Comparison of ENCODE assay signal across 23 cellular contexts in the genomic region with DNA sequence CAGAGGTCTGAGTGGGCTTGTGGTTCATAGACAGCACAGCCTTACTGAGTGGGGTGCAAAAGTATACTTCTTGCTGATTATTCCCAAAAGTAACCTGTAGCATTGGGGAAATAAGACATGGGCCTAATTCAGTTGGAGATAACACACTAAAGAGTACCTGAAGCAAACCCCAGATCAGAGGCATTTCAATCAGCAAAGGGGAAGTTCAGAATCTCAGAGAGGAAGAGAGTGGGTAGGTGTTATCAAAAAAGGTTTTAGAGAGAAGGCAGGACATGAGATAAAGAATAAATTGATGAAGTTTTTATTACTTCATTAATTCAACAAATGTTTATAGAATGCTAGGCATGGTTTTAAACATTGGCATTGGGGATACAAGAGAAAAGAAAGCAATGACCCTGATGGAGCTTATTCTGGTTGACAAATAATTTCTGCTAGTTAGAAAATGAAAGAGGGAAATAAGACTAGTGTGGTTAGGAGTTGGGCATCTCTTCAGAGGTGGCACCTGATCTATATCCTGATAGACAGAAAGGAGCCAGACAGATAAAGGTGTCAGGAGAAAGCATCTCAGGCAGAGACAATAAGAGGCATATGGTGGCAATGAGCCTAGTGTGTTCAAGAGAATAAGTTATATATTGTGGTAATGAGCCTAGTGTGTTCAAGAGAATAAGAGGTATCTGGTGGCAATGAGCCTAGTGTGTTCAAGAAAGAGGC.
"Had no signal": no experiment of that assay in that cellular context is flagged by ENCODE, and none has a peak within 500 bp of the region (broad histone marks: within the 10 kb centered on the region; RNA-seq: fewer than 3 reads in every experiment).

No MANE protein-coding gene starts in this region.

- H3K9me3 Mint-ChIP-seq: activated CD4-positive, alpha-beta memory T cell treated with anti-CD3 and anti-CD28 coated beads for 36 hours; activated naive CD4-positive, alpha-beta T cell treated with anti-CD3 and anti-CD28 coated beads, Interleukin-2, amount 10 ng/mL, durations not matched to agents 7 days and 5 days; activated naive CD8-positive, alpha-beta T cell treated with anti-CD3 and anti-CD28 coated beads, Interleukin-2, amount 50 U/mL, for 24 hours; nephron progenitor cell had no signal

- DNase-seq: activated CD4-positive, alpha-beta memory T cell treated with anti-CD3 and anti-CD28 coated beads for 36 hours; activated CD4-positive, alpha-beta T cell treated with anti-CD3 and anti-CD28 coated beads for 4 hours; activated CD4-positive, CD25-positive, alpha-beta regulatory T cell; activated naive CD4-positive, alpha-beta T cell treated with anti-CD3 and anti-CD28 coated beads, Interleukin-2, amount 10 ng/mL, durations not matched to agents 7 days and 5 days; activated naive CD8-positive, alpha-beta T cell treated with anti-CD3 and anti-CD28 coated beads, Interleukin-2, amount 50 U/mL, for 24 hours; activated T-cell treated with anti-CD3 and anti-CD28 coated beads, Interleukin-2, amount 50 U/mL, for 48 hours; anterior cingulate cortex; dermis blood vessel endothelial cell; effector memory CD4-positive, alpha-beta T cell; foreskin melanocyte; kidney glomerular epithelial cell; left lung; nephron progenitor cell; pancreas; psoas muscle; right cardiac atrium; stimulated activated CD4-positive, alpha-beta T cell treated with anti-CD3 and anti-CD28 coated beads, Interleukin-4, amount 100 ng/mL, for 4 hours; T-helper 9 cell; testis; trophoblast cell; uterus had no signal

- ATAC-seq: activated naive CD8-positive, alpha-beta T cell treated with anti-CD3 and anti-CD28 coated beads, Interleukin-2, amount 50 U/mL, for 24 hours; esophagus mucosa; left lung; pancreas; psoas muscle; right cardiac atrium had no signal

- H3K27ac Mint-ChIP-seq: activated CD4-positive, alpha-beta memory T cell treated with anti-CD3 and anti-CD28 coated beads for 36 hours; activated naive CD4-positive, alpha-beta T cell treated with anti-CD3 and anti-CD28 coated beads, Interleukin-2, amount 10 ng/mL, durations not matched to agents 7 days and 5 days; activated naive CD8-positive, alpha-beta T cell treated with anti-CD3 and anti-CD28 coated beads, Interleukin-2, amount 50 U/mL, for 24 hours; brain; nephron progenitor cell had no signal

- H3K4me3 Mint-ChIP-seq: activated CD4-positive, alpha-beta memory T cell treated with anti-CD3 and anti-CD28 coated beads for 36 hours; activated naive CD4-positive, alpha-beta T cell treated with anti-CD3 and anti-CD28 coated beads, Interleukin-2, amount 10 ng/mL, durations not matched to agents 7 days and 5 days; activated naive CD8-positive, alpha-beta T cell treated with anti-CD3 and anti-CD28 coated beads, Interleukin-2, amount 50 U/mL, for 24 hours; brain; nephron progenitor cell had no signal

- H3K27me3 Mint-ChIP-seq: activated CD4-positive, alpha-beta memory T cell treated with anti-CD3 and anti-CD28 coated beads for 36 hours; activated naive CD4-positive, alpha-beta T cell treated with anti-CD3 and anti-CD28 coated beads, Interleukin-2, amount 10 ng/mL, durations not matched to agents 7 days and 5 days; activated naive CD8-positive, alpha-beta T cell treated with anti-CD3 and anti-CD28 coated beads, Interleukin-2, amount 50 U/mL, for 24 hours; brain had no signal

- H3K4me1 Mint-ChIP-seq: activated naive CD4-positive, alpha-beta T cell treated with anti-CD3 and anti-CD28 coated beads, Interleukin-2, amount 10 ng/mL, durations not matched to agents 7 days and 5 days; brain; nephron progenitor cell had no signal

- H3K36me3 Mint-ChIP-seq: activated CD4-positive, alpha-beta memory T cell treated with anti-CD3 and anti-CD28 coated beads for 36 hours; activated naive CD4-positive, alpha-beta T cell treated with anti-CD3 and anti-CD28 coated beads, Interleukin-2, amount 10 ng/mL, durations not matched to agents 7 days and 5 days; brain had no signal
